20 cellular contexts compared by ENCODE assay signal in the genomic region with DNA sequence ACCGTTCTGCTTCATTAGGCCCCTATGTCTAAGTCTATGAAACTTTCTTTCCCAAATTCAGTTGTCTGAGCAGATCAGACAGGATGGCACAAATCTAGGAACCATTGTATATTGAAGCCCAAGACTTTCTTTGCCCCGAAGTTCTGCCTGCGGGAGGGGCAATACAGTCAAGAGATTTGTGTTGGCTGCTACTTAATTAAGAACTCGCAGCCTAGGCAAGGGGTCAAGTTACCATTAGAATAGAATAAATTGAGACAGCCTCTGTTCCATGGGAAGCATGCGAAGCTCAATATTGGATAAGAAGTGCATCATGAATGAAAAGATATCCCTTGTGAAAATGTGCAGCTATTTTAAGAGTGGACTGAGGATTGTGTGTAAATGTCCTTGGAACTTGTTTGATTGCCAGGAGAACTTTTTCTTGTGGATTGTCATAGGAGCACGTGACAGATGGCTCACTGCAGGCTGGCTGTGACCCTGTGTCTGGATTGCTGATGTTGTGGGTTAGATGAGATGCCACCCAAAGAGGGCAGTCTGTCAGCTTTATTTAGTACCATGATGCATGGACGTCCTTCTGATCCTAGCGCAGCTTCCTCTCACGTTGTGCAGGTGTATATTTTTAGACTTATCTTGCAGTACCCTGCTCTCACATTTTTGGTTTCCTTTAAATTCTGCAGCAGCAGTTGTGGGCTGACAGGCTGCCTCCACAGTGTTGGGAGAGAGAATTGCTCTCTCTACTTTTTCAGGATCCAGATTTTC. TPM values are rescaled to one million over a fixed set of nuclear protein-coding genes. Genes with fewer than 3 reads are reported as not detected.
DNase-seq lines count a peak whose midpoint lies in the region; ATAC-seq, FAIRE-seq and TF ChIP-seq lines count a peak whose summit lies in the region.
"Had no signal": no experiment of that assay in that cellular context is flagged by ENCODE, and none has a peak within 500 bp of the region (broad histone marks: within the 10 kb centered on the region; RNA-seq: fewer than 3 reads in every experiment).

No MANE protein-coding gene starts in this region.

- no peak overlapping the region; a peak in 1 of 7 replicates for H3K9ac ChIP-seq in H1 (replicated peaks in 1 of 4; ENCODE audit: extremely low read depth in 1 of 4, low read depth in 3 of 4, low read length in 3 of 4)
- no peak overlapping the region for H3K9ac ChIP-seq in mesendoderm (ENCODE audit: low read length)
- no peak overlapping the region for H3K9ac ChIP-seq in kidney (ENCODE audit: low read length in 2 of 2)
- H3K9ac ChIP-seq: KMS-11 had no signal

- CTCF ChIA-PET in H1 (lab: Charles Lee; ENCODE audit: partially characterized antibody): interaction anchor here (0.6 to 4.5 kb wide), 4 partner anchors 13 to 234 kb away, joined by 3 to 26 read pairs (median 5); a partner anchor contains a TSS

- DNase-seq in Right ventricle myocardium inferior (ENCODE audit: missing footprints) (no peak), cardiac septum (ENCODE audit: low spot score) (no peak), H1 (ENCODE audit: low read depth in 1 of 2, low spot score in 2 of 2) (no peak), mesendoderm (peak; percentile 22), HuH-7.5 (ENCODE audit: low spot score) (no peak), kidney (no peak)
- DNase-seq in activated CD4-positive, CD25-positive, alpha-beta regulatory T cell (lab: John Stamatoyannopoulos, UW): no peak
- DNase-seq: activated CD4-positive, alpha-beta T cell treated with anti-CD3 and anti-CD28 coated beads for 48 hours; activated T-cell treated with anti-CD3 and anti-CD28 coated beads, Interleukin-2, amount 50 U/mL, for 24 hours; effector memory CD8-positive, alpha-beta T cell; NCI-H1417 treated with DMSO at 0.1 percent for 48 hours; NCI-H226; upper lobe of left lung had no signal

- H4K5ac ChIP-seq in H1 (ENCODE audit: insufficient read length, low read depth, low read length) (no peak overlapping the region), mesendoderm (ENCODE audit: low read length) (no peak overlapping the region)

- H4K8ac ChIP-seq in H1 (ENCODE audit: extremely low read depth, insufficient read depth, low read length) (no peak overlapping the region; the same call in 1 of the 2 replicates), mesendoderm (ENCODE audit: low read depth, low read length) (no peak overlapping the region)

- H4K91ac ChIP-seq in H1 (replicated peaks; ENCODE audit: insufficient read length, low read length): no peak overlapping the region

- TF ChIP-seq EP300 in H1 (IDR thresholded peaks at IDR 0.05; ENCODE audit: borderline replicate concordance in 1 of 2, low read depth in 2 of 2, low read length in 2 of 2): no peak

- H3K4me1 ChIP-seq in H1 (replicated peaks in 1 of 4; ENCODE audit: control insufficient read depth in 3 of 4, insufficient read depth in 4 of 4, low read length in 3 of 4) (peaks cover 0 to 6% (median 2%) of the 10 kb centered on the region in 4 experiments; a peak in 3 of 7 replicates), mesendoderm (ENCODE audit: control insufficient read depth, low read depth, low read length) (no peaks in the 10 kb centered on the region), kidney (ENCODE audit: control insufficient read depth in 1 of 2, insufficient read depth in 1 of 2, low read depth in 1 of 2, low read length in 2 of 2) (no peaks in the 10 kb centered on the region)
- H3K4me1 ChIP-seq: upper lobe of left lung had no signal

- H3K9me3 ChIP-seq in H1 (ENCODE audit: insufficient read depth in 2 of 2, low read depth in 1 of 2, low read length in 1 of 2) (no peaks in the 10 kb centered on the region), kidney (ENCODE audit: control insufficient read depth in 1 of 2, low read length in 2 of 2) (no peaks in the 10 kb centered on the region)
- H3K9me3 ChIP-seq: upper lobe of left lung had no signal

- no peak overlapping the region for H3K23ac ChIP-seq in H1 (ENCODE audit: insufficient read length)
- no peak overlapping the region for H3K23ac ChIP-seq in mesendoderm (ENCODE audit: low read length)

- FAIRE-seq in H1 (lab: Jason Lieb, UNC): peak; percentile 57
- FAIRE-seq in kidney (lab: Jason Lieb, UNC): no peak
- FAIRE-seq: G401.6, GM12892 had no signal

- H2BK5ac ChIP-seq in H1 (ENCODE audit: low read depth, low read length) (no peak overlapping the region), mesendoderm (ENCODE audit: low read length) (no peak overlapping the region)

- WGBS in H1 (ENCODE audit: extremely low coverage in 1 of 2, insufficient coverage in 1 of 2, insufficient read length in 1 of 2, insufficient replicate concordance in 2 of 2, low coverage in 1 of 2, low lambda C conversion rate in 2 of 2, missing lambda C conversion rate in 1 of 2), 2 experiments: 78% methylated on average over 9 of the region's 9 CpGs; no CpG with 5 or more reads in 1 of the 2 experiments
- no CpG with 5 or more reads among the region's 9 CpGs for WGBS in mesendoderm (ENCODE audit: extremely low coverage, insufficient coverage, low lambda C conversion rate)

- no peak for TF ChIP-seq RAD21 in H1 (IDR thresholded peaks at IDR 0.05 in 1 of 2, conservative IDR thresholded peaks at IDR 0.05 in 1 of 2; ENCODE audit: low read depth in 2 of 2, low read length in 2 of 2)

- POLR2A ChIA-PET in H1 (lab: Charles Lee; ENCODE audit: partially characterized antibody): interaction anchor here (2.8 kb wide), 1 partner anchor 11 kb away, joined by 14 read pairs; no protein-coding TSS in a partner anchor

- H3K4me2 ChIP-seq in H1 (ENCODE audit: insufficient read depth in 1 of 2, low read depth in 2 of 2, low read length in 2 of 2): no peak overlapping the region
- no peak overlapping the region for H3K4me2 ChIP-seq in mesendoderm (ENCODE audit: low read length)
- H3K4me2 ChIP-seq: KMS-11 had no signal

- H2BK15ac ChIP-seq in H1 (ENCODE audit: low read length) (no peak overlapping the region), mesendoderm (replicated peaks; ENCODE audit: low read depth) (no peak overlapping the region)

- H2BK20ac ChIP-seq in H1 (ENCODE audit: low read length): no peak overlapping the region

- no peak overlapping the region for H2AFZ ChIP-seq in H1 (ENCODE audit: low read length)

- H3K27ac ChIP-seq in H1 (ENCODE audit: low read depth, low read length) (no peak overlapping the region), mesendoderm (ENCODE audit: low read depth, low read length) (no peak overlapping the region), kidney (ENCODE audit: low read depth in 2 of 2, low read length in 2 of 2) (no peak overlapping the region)
- H3K27ac ChIP-seq: HL-60, KMS-11, skin epidermis, upper lobe of left lung had no signal

- no peak overlapping the region; the same call in 1 of the 2 replicates for H3K18ac ChIP-seq in H1 (ENCODE audit: extremely low read depth, low read length)
- H3K18ac ChIP-seq in mesendoderm (ENCODE audit: low read length): no peak overlapping the region

- H3K56ac ChIP-seq in H1 (replicated peaks; ENCODE audit: insufficient read length, low read depth, low read length) (no peak overlapping the region), mesendoderm (ENCODE audit: low read length) (no peak overlapping the region)

- no peak for TF ChIP-seq POLR2A in H1 (IDR thresholded peaks at IDR 0.05; ENCODE audit: control extremely low read depth in 1 of 2, low read depth in 2 of 2, low read length in 2 of 2)

- H3K36me3 ChIP-seq in H1 (ENCODE audit: control insufficient read depth in 2 of 4, insufficient read depth in 4 of 4, low read length in 3 of 4) (peaks cover 0 to 4% (median 1%) of the 10 kb centered on the region in 4 experiments; a peak in 2 of 8 replicates), mesendoderm (ENCODE audit: control insufficient read depth, insufficient read depth, low read length) (no peaks in the 10 kb centered on the region), kidney (ENCODE audit: control insufficient read depth in 1 of 2, insufficient read depth in 2 of 2, low read length in 2 of 2) (no peaks in the 10 kb centered on the region)

- no peaks in the 10 kb centered on the region for H3K79me2 ChIP-seq in H1 (ENCODE audit: control insufficient read depth in 1 of 2, insufficient read depth in 2 of 2, low read length in 2 of 2)
- no peaks in the 10 kb centered on the region for H3K79me2 ChIP-seq in mesendoderm (ENCODE audit: control insufficient read depth, insufficient read depth, low read length)

- peak; percentile 68 for ATAC-seq in Right ventricle myocardium inferior
- no peak for ATAC-seq in HG03439 (IDR thresholded peaks at IDR 0.05; ENCODE audit: unreplicated experiment)
- ATAC-seq: effector memory CD8-positive, alpha-beta T cell; stimulated activated memory B cell treated with anti-CD40 and anti-IgM and Interleukin-4, amounts not matched to agents 10 μg/mL and 1 μg/mL and 100 μg/mL, for 72 hours had no signal

- intact Hi-C loops in Right ventricle myocardium inferior (cut with DNase I): no loop called here
- intact Hi-C loops in cardiac septum (cut with DNase I): no loop called here
- intact Hi-C loops in kidney (cut with DNase I): no loop called here

- no peaks in the 10 kb centered on the region for H3K27me3 ChIP-seq in H1 (replicated peaks in 1 of 4; ENCODE audit: control insufficient read depth in 3 of 4, extremely low read depth in 1 of 4, insufficient read depth in 3 of 4, low read length in 3 of 4)
- H3K27me3 ChIP-seq in mesendoderm (ENCODE audit: insufficient read depth, low read length, poor library complexity): no peaks in the 10 kb centered on the region
- H3K27me3 ChIP-seq: upper lobe of left lung had no signal

- H3K79me1 ChIP-seq in H1 (ENCODE audit: low read depth, low read length) (no peaks in the 10 kb centered on the region; the same call in 1 of the 2 replicates), mesendoderm (ENCODE audit: low read length) (no peaks in the 10 kb centered on the region)

- H4K20me1 ChIP-seq in H1 (replicated peaks in 1 of 2; ENCODE audit: control insufficient read depth in 1 of 2, insufficient read depth in 2 of 2, low read length in 2 of 2): peaks cover 0 to 2% of the 10 kb centered on the region in 2 experiments

- no peak overlapping the region for H2BK12ac ChIP-seq in H1 (ENCODE audit: low read depth, low read length)

- H2AK5ac ChIP-seq in H1 (ENCODE audit: low read depth, low read length) (no peak overlapping the region), mesendoderm (ENCODE audit: low read length) (no peak overlapping the region)

- 0 out of 2 replicates have a peak, but pooled peaks cover 1% of the 10 kb centered on the region for H3K23me2 ChIP-seq in H1 (ENCODE audit: low read depth, low read length)

- H2BK120ac ChIP-seq in H1 (replicated peaks; ENCODE audit: low read depth, low read length) (no peak overlapping the region), mesendoderm (ENCODE audit: low read depth, low read length) (no peak overlapping the region)

- TF ChIP-seq CTCF in H1 (IDR thresholded peaks at IDR 0.05; ENCODE audit: control extremely low read depth in 1 of 3, insufficient read depth in 1 of 3, low read depth in 1 of 3, low read length in 3 of 3) (no peak), kidney (IDR thresholded peaks at IDR 0.05; ENCODE audit: borderline replicate concordance, extremely low read depth, insufficient read depth) (no peak)

- no peak overlapping the region for H3K14ac ChIP-seq in H1 (ENCODE audit: insufficient read length)

- H3K4me3 ChIP-seq in H1 (ENCODE audit: extremely low read depth in 1 of 4, insufficient read depth in 2 of 4, low read depth in 3 of 4, low read length in 4 of 4) (no peak overlapping the region), mesendoderm (ENCODE audit: low read length) (no peak overlapping the region), kidney (ENCODE audit: low read length in 2 of 2) (no peak overlapping the region)
- H3K4me3 ChIP-seq: skin epidermis, upper lobe of left lung had no signal

- H3K4ac ChIP-seq in H1 (replicated peaks; ENCODE audit: insufficient read length, low read depth, low read length) (no peak overlapping the region), mesendoderm (ENCODE audit: low read depth, low read length) (no peak overlapping the region)

RNA-seq across cellular contexts. Expression of gene HAUS1, which starts 30.9 kb away (rescaled TPM):
- total RNA-seq in Right ventricle myocardium inferior (7.1 TPM), cardiac septum (7.8 TPM), kidney (18.6 TPM)
- total RNA-seq in H1 (2021; fragmentation: NEBNext Ultra II Directional; extraction: Animal tissue kit (Norgen Biotek cat#: 25700)): 91.7 and 104 TPM in 2 replicates
- polyA plus RNA-seq in H1 (2011; rRNA removed) (44.2 and 104 TPM in 2 replicates), kidney (ENCODE audit: insufficient read depth, low read depth, low replicate concordance) (22.2 TPM)
- 108 TPM for polyA plus RNA-seq in H1 (2011; cell fraction: cytosol; rRNA removed)
- polyA plus RNA-seq in H1 (2011; cell fraction: nucleus; rRNA removed): 24.2 TPM
- polyA plus RNA-seq in H1 (2012, experiment 1 of 2): 78.7 to 123 TPM (median 96.1 TPM) in 4 replicates
- 25.4 TPM for polyA plus RNA-seq in H1 (2012, experiment 2 of 2)
- polyA plus RNA-seq in H1 (2013, experiment 1 of 2): 116 TPM
- polyA plus RNA-seq in H1 (2013, experiment 2 of 2): 124 TPM
- polyA minus RNA-seq in H1 (2011; rRNA and poly(A)+ RNA removed): 31.3 and 34.1 TPM in 2 replicates
- polyA minus RNA-seq in H1 (2011; cell fraction: cytosol; rRNA and poly(A)+ RNA removed): 36.3 TPM
- polyA minus RNA-seq in H1 (2011; cell fraction: nucleus; rRNA and poly(A)+ RNA removed): 21.8 TPM
- polyA plus RNA-seq in mesendoderm (2013, experiment 1 of 2): 148 TPM
- polyA plus RNA-seq in mesendoderm (2013, experiment 2 of 2): 213 TPM

RNA-seq across cellular contexts. Expression of gene ATP5F1A, which starts 37.0 kb away (rescaled TPM):
- total RNA-seq in Right ventricle myocardium inferior (1,797 TPM), cardiac septum (1,569 TPM), kidney (417 TPM)
- total RNA-seq in H1 (2021; fragmentation: NEBNext Ultra II Directional; extraction: Animal tissue kit (Norgen Biotek cat#: 25700)): 669 and 685 TPM in 2 replicates
- polyA plus RNA-seq in H1 (2011; rRNA removed) (796 and 970 TPM in 2 replicates), kidney (ENCODE audit: insufficient read depth, low read depth, low replicate concordance) (1,054 TPM)
- polyA plus RNA-seq in H1 (2011; cell fraction: cytosol; rRNA removed): 1,314 TPM
- 497 TPM for polyA plus RNA-seq in H1 (2011; cell fraction: nucleus; rRNA removed)
- polyA plus RNA-seq in H1 (2012, experiment 1 of 2): 617 to 814 TPM (median 732 TPM) in 4 replicates
- 128 TPM for polyA plus RNA-seq in H1 (2012, experiment 2 of 2)
- 353 TPM for polyA plus RNA-seq in H1 (2013, experiment 1 of 2)
- 337 TPM for polyA plus RNA-seq in H1 (2013, experiment 2 of 2)
- polyA minus RNA-seq in H1 (2011; rRNA and poly(A)+ RNA removed): 1,058 and 1,152 TPM in 2 replicates
- polyA minus RNA-seq in H1 (2011; cell fraction: cytosol; rRNA and poly(A)+ RNA removed): 466 TPM
- polyA minus RNA-seq in H1 (2011; cell fraction: nucleus; rRNA and poly(A)+ RNA removed): 236 TPM
- polyA plus RNA-seq in mesendoderm (2013, experiment 1 of 2): 381 TPM
- polyA plus RNA-seq in mesendoderm (2013, experiment 2 of 2): 380 TPM
